In genomic region chr2:42045956-42046748, GRCh38 we compare ENCODE assay signal across 8 cellular contexts. TPM values are rescaled to one million over a fixed set of nuclear protein-coding genes. Genes with fewer than 3 reads are reported as not detected.
DNase-seq lines count a peak whose midpoint lies in the region; ATAC-seq and TF ChIP-seq lines count a peak whose summit lies in the region.

No MANE protein-coding gene starts in this region.

- H3K9me3 Mint-ChIP-seq in activated CD4-positive, alpha-beta memory T cell treated with anti-CD3 and anti-CD28 coated beads for 36 hours, result no peaks in the 10 kb centered on the region

- H3K27me3 Mint-ChIP-seq in activated CD4-positive, alpha-beta memory T cell treated with anti-CD3 and anti-CD28 coated beads for 36 hours, result peaks cover 47% of the 10 kb centered on the region

- no peak overlapping the region for H3K4me3 Mint-ChIP-seq in activated CD4-positive, alpha-beta memory T cell treated with anti-CD3 and anti-CD28 coated beads for 36 hours

- DNase-seq in DMS53 (lab: John Stamatoyannopoulos, UW) (peak; percentile 74), NCI-H524 (lab: John Stamatoyannopoulos, UW) (peak; percentile 85 to 91), epidermal melanocyte (ENCODE audit: insufficient read length, low spot score) (peak; percentile 15), retina (peak; percentile 65), NCI-H128 (lab: John Stamatoyannopoulos, UW; ENCODE audit: unreplicated experiment) (no peak), lower leg skin (ENCODE audit: low spot score in 2 of 2) (no peak)
- DNase-seq in activated CD4-positive, alpha-beta memory T cell treated with anti-CD3 and anti-CD28 coated beads for 36 hours, result no peak

- no peak for TF ChIP-seq POLR2A in lower leg skin (IDR thresholded peaks at IDR 0.05)

- no peak overlapping the region for H3K27ac Mint-ChIP-seq in activated CD4-positive, alpha-beta memory T cell treated with anti-CD3 and anti-CD28 coated beads for 36 hours

- POLR2A ChIA-PET in activated CD4-positive, alpha-beta memory T cell treated with anti-CD3 and anti-CD28 coated beads for 36 hours (lab: Charles Lee), result interaction anchor here (0.6 kb wide), 1 partner anchor 271 kb away, joined by 3 read pairs; no protein-coding TSS in a partner anchor

- CTCF ChIA-PET in activated CD4-positive, alpha-beta memory T cell treated with anti-CD3 and anti-CD28 coated beads for 36 hours (lab: Charles Lee), result interaction anchor here (0.9 to 1.3 kb wide), 4 partner anchors 40 to 177 kb away, joined by 3 to 4 read pairs (median 4); no protein-coding TSS in a partner anchor

- no peak overlapping the region for H3K4me3 ChIP-seq in lower leg skin (ENCODE audit: low read depth, poor library complexity, severe bottlenecking)

- peaks cover 10% of the 10 kb centered on the region for H3K4me1 Mint-ChIP-seq in activated CD4-positive, alpha-beta memory T cell treated with anti-CD3 and anti-CD28 coated beads for 36 hours (ENCODE audit: low read depth)

- H3K36me3 Mint-ChIP-seq in activated CD4-positive, alpha-beta memory T cell treated with anti-CD3 and anti-CD28 coated beads for 36 hours, result no peaks in the 10 kb centered on the region

- no peak for ATAC-seq in GM18861 (IDR thresholded peaks at IDR 0.05; ENCODE audit: unreplicated experiment)

- intact Hi-C loops in activated CD4-positive, alpha-beta memory T cell treated with anti-CD3 and anti-CD28 coated beads for 36 hours (cut with micrococcal nuclease), result no loop called here
- intact Hi-C loops in lower leg skin (cut with DNase I; ENCODE audit: low total_unique reads), result no loop called here

- TF ChIP-seq CTCF in lower leg skin (IDR thresholded peaks at IDR 0.05), result no peak

- 69 to 72% methylated on average over 10 of the region's 10 CpGs for WGBS in lower leg skin, 2 donors

RNA-seq across cellular contexts. Expression of gene PKDCC, which starts 1.7 kb away (rescaled TPM):
- total RNA-seq in activated CD4-positive, alpha-beta memory T cell treated with anti-CD3 and anti-CD28 coated beads for 36 hours, result not detected
- 10 to 100 TPM in 1 of 4 donors, 1 to 10 TPM in 3; 4.0 to 13.3 (median 6.2) TPM for total RNA-seq in lower leg skin

Comparison
In these comparisons a context has a peak if more than half of its experiments do, and no peak if none do; other contexts are left out.
1. DNase-seq: peak in DMS53 (single experiment), NCI-H524 (2 of 2), epidermal melanocyte (single experiment) and retina (single experiment); none in NCI-H128 (single experiment), activated CD4-positive, alpha-beta memory T cell treated with anti-CD3 and anti-CD28 coated beads for 36 hours (single experiment) and lower leg skin (0 of 2).
2. RNA of gene PKDCC, which starts 1.7 kb away (total RNA-seq): 4.0 to 13.3 TPM in lower leg skin; not detected in activated CD4-positive, alpha-beta memory T cell treated with anti-CD3 and anti-CD28 coated beads for 36 hours; every median in the first group is over 4 times any median in the second.